In genomic region chr7:45985902-45986301, GRCh38 we compare ENCODE assay signal across 17 cellular contexts.
A peak's percentile ranks its signal among the peaks of the same experiment; 100 is the strongest.
DNase-seq lines count a peak whose midpoint lies in the region; ATAC-seq and TF ChIP-seq lines count a peak whose summit lies in the region.
"Had no signal": no experiment of that assay in that cellular context is flagged by ENCODE, and none has a peak within 500 bp of the region (broad histone marks: within the 10 kb centered on the region; RNA-seq: fewer than 3 reads in every experiment).

No MANE protein-coding gene starts in this region.

- intact Hi-C loops in left lung (cut with DNase I): no loop called here

- H3K36me3 ChIP-seq in left lung: no peaks in the 10 kb centered on the region
- H3K36me3 ChIP-seq: SJCRH30, WERI-Rb-1 had no signal

- H3K27ac ChIP-seq in left lung: no peak overlapping the region
- H3K27ac ChIP-seq: KMS-11, SJCRH30, WERI-Rb-1 had no signal

- H3K4me1 ChIP-seq in left lung: no peaks in the 10 kb centered on the region
- H3K4me1 ChIP-seq: SJCRH30 had no signal

- H3K4me3 ChIP-seq in cardiac fibroblast (replicated peaks in 1 of 2; ENCODE audit: low read depth in 2 of 2, low read length in 2 of 2): no peak overlapping the region
- H3K4me3 ChIP-seq in left lung: no peak overlapping the region
- H3K4me3 ChIP-seq: SJCRH30 had no signal

- H3K9me3 ChIP-seq in left lung: no peaks in the 10 kb centered on the region
- H3K9me3 ChIP-seq: SJCRH30 had no signal

- H3K27me3 ChIP-seq in left lung: no peaks in the 10 kb centered on the region
- H3K27me3 ChIP-seq: SJCRH30 had no signal

- peak; percentile 62 for ATAC-seq in left lung
- no peak for ATAC-seq in HG03457 (IDR thresholded peaks at IDR 0.05; ENCODE audit: unreplicated experiment)

- DNase-seq in Caki2 (ENCODE audit: low read depth) (peak; percentile 59), HT1080 (ENCODE audit: low read depth) (peak; percentile 49), cardiac fibroblast (ENCODE audit: low read depth in 2 of 2) (peak; percentile 48 to 68), left lung (no peak), GM10266 (ENCODE audit: extremely low spot score) (no peak), NCI-H1092 treated with DMSO at 0.1 percent for 48 hours (lab: John Stamatoyannopoulos, UW) (no peak)
- no peak for DNase-seq in stimulated activated CD4-positive, alpha-beta T cell treated with anti-CD3 and anti-CD28 coated beads, Interleukin-12 subunit alpha, Interleukin-12 subunit beta, amount 100 ng/mL, for 4 hours
- DNase-seq: caudate nucleus; CD4-positive, alpha-beta memory T cell; foreskin melanocyte; H9; NCI-H2171 treated with DMSO at 0.1 percent for 48 hours; SJCRH30; stimulated activated CD8-positive, alpha-beta memory T cell treated with anti-CD3 and anti-CD28 coated beads, Interleukin-4, amount 100 ng/mL, for 48 hours; WERI-Rb-1 had no signal

- in situ Hi-C loops in Caki2 (cut with HindIII; ENCODE audit: low pct_unique_long_range_greater_than_20kb, low sequenced_read_pairs): no loop called here

- TF ChIP-seq CTCF in cardiac fibroblast (IDR thresholded peaks at IDR 0.05; ENCODE audit: low read depth, low read length): no peak
- no peak for TF ChIP-seq CTCF in left lung (IDR thresholded peaks at IDR 0.05)
- no peak for TF ChIP-seq CTCF in GM10266 (IDR thresholded peaks at IDR 0.05; ENCODE audit: control insufficient read depth, insufficient read depth, low read depth, missing control alignments)

Comparison
In these comparisons a context has a peak if more than half of its experiments do, and no peak if none do; other contexts are left out.
1. DNase-seq: peak in Caki2 (single experiment), HT1080 (single experiment) and cardiac fibroblast (2 of 2); none in left lung (0 of 2), GM10266 (single experiment), stimulated activated CD4-positive, alpha-beta T cell treated with anti-CD3 and anti-CD28 coated beads, Interleukin-12 subunit alpha, Interleukin-12 subunit beta, amount 100 ng/mL, for 4 hours (single experiment) and NCI-H1092 treated with DMSO at 0.1 percent for 48 hours (single experiment).